In the genomic region with DNA sequence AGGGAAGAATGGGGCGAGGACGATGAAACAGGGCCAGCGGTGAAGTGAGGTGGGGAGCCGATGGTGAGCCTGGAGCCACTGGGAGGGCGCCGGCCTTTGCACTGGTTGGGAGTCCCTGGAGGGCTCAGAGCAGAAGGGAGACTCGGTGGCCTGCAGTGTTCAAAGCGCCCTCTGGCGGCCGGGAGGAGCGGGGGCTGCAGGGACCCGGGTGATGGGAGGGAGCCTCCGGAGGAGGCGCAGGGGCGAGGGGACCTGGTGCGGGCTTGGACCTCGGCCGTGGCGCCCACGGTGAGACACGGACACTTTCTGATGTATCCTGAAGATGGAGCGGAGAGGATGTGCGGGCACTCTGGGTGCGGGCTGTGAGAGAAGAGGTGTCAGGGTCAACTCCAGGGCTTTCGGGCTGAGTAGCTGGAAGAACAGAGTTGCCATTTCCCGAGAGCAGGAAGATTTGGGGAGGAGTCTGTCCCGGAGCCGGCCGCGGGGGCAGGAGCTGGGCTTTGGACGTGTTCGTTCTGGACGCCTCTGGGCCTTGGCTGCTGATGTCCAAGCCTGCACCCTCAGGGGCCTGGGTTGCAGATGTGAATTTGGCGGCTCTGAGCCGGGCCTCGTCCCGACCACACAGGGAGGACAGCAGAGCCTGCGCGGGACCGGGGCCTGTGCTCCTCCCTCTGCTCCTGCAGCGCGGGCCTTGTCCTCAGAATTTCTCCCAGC, we compare ENCODE assay signal across 8 cellular contexts.
DNase-seq lines count a peak whose midpoint lies in the region; ATAC-seq lines count a peak whose summit lies in the region.

No MANE protein-coding gene starts in this region.

- peak; percentile 99 for DNase-seq in NCI-H1694 treated with DMSO at 0.1 percent for 48 hours (lab: John Stamatoyannopoulos, UW)
- DNase-seq in activated CD4-positive, alpha-beta T cell treated with anti-CD3 and anti-CD28 coated beads for 4 hours: peak; percentile 73 to 76
- DNase-seq in memory B cell (ENCODE audit: low spot score in 2 of 2): peak; percentile 71 to 72
- peak; percentile 56 to 60 for DNase-seq in stimulated activated CD8-positive, alpha-beta memory T cell treated with anti-CD3 and anti-CD28 coated beads, Interleukin-4, amount 100 ng/mL, for 4 hours (ENCODE audit: low read depth in 2 of 2, low spot score in 1 of 2)
- DNase-seq in NCI-H2227 treated with DMSO at 0.1 percent for 48 hours (lab: John Stamatoyannopoulos, UW): no peak
- DNase-seq in NCI-H2196 (lab: John Stamatoyannopoulos, UW; ENCODE audit: unreplicated experiment): no peak

- intact Hi-C loops in dendritic cell treated with granulocyte-macrophage colony-stimulating factor and Interleukin-4, amounts not matched to agents 40 ng/mL and 50 ng/mL, for 4 days (cut with micrococcal nuclease): no loop called here

- no peaks in the 10 kb centered on the region for H3K4me1 Mint-ChIP-seq in dendritic cell treated with granulocyte-macrophage colony-stimulating factor and Interleukin-4, amounts not matched to agents 40 ng/mL and 50 ng/mL, for 4 days (ENCODE audit: low read depth)
- peaks cover 8% of the 10 kb centered on the region for H3K4me1 Mint-ChIP-seq in memory B cell

- no peaks in the 10 kb centered on the region for H3K36me3 Mint-ChIP-seq in dendritic cell treated with granulocyte-macrophage colony-stimulating factor and Interleukin-4, amounts not matched to agents 40 ng/mL and 50 ng/mL, for 4 days (ENCODE audit: low read depth)
- no peaks in the 10 kb centered on the region for H3K36me3 Mint-ChIP-seq in memory B cell

- H3K9me3 Mint-ChIP-seq in dendritic cell treated with granulocyte-macrophage colony-stimulating factor and Interleukin-4, amounts not matched to agents 40 ng/mL and 50 ng/mL, for 4 days: no peaks in the 10 kb centered on the region
- no peaks in the 10 kb centered on the region for H3K9me3 Mint-ChIP-seq in memory B cell

- no peak overlapping the region for H3K27ac Mint-ChIP-seq in dendritic cell treated with granulocyte-macrophage colony-stimulating factor and Interleukin-4, amounts not matched to agents 40 ng/mL and 50 ng/mL, for 4 days
- H3K27ac Mint-ChIP-seq in memory B cell: no peak overlapping the region

- H3K4me3 Mint-ChIP-seq in dendritic cell treated with granulocyte-macrophage colony-stimulating factor and Interleukin-4, amounts not matched to agents 40 ng/mL and 50 ng/mL, for 4 days: peak overlapping the region; percentile 21
- H3K4me3 Mint-ChIP-seq in memory B cell: peak overlapping the region; percentile 58

- peaks cover 9% of the 10 kb centered on the region for H3K27me3 Mint-ChIP-seq in dendritic cell treated with granulocyte-macrophage colony-stimulating factor and Interleukin-4, amounts not matched to agents 40 ng/mL and 50 ng/mL, for 4 days
- peaks cover 3% of the 10 kb centered on the region for H3K27me3 Mint-ChIP-seq in memory B cell

- ATAC-seq in GM18909 (IDR thresholded peaks at IDR 0.05; ENCODE audit: poor library complexity, unreplicated experiment) (peak; percentile 42), memory B cell (ENCODE audit: low read depth) (peak; percentile 76)

Comparison
In these comparisons a context has a peak if more than half of its experiments do, and no peak if none do; other contexts are left out.
1. DNase-seq: peak in NCI-H1694 treated with DMSO at 0.1 percent for 48 hours (single experiment), activated CD4-positive, alpha-beta T cell treated with anti-CD3 and anti-CD28 coated beads for 4 hours (2 of 2), memory B cell (2 of 2) and stimulated activated CD8-positive, alpha-beta memory T cell treated with anti-CD3 and anti-CD28 coated beads, Interleukin-4, amount 100 ng/mL, for 4 hours (2 of 2); none in NCI-H2227 treated with DMSO at 0.1 percent for 48 hours (single experiment) and NCI-H2196 (single experiment).